1 cellular context compared by ENCODE assay signal in the genomic region with DNA sequence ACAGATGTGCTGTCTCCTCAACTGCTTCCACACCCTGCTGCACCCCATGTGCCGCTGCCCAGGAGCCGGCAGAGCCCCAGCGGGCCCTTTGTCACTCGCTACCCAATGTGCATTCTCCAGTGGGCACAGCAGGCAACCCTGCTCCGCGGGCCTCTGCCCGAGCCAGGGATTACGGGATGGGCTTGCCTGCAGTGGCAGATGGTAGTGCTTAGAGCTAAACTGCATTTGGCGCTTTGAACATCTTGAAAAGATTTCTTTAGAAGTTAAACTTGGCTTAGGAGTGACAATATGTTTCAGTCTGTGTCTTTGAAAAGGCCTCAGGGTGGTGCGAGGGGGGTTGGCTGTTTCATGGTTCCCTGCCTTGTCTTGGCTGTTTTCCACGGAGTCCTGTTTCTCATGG.
TF ChIP-seq lines count a peak whose summit lies in the region.

No MANE protein-coding gene starts in this region.

TF ChIP-seq in HEK293, 187 proteins besides CTCF, POLR2A, EP300 and RAD21 (continued from another document):
- TF ChIP-seq, protein P1, sequence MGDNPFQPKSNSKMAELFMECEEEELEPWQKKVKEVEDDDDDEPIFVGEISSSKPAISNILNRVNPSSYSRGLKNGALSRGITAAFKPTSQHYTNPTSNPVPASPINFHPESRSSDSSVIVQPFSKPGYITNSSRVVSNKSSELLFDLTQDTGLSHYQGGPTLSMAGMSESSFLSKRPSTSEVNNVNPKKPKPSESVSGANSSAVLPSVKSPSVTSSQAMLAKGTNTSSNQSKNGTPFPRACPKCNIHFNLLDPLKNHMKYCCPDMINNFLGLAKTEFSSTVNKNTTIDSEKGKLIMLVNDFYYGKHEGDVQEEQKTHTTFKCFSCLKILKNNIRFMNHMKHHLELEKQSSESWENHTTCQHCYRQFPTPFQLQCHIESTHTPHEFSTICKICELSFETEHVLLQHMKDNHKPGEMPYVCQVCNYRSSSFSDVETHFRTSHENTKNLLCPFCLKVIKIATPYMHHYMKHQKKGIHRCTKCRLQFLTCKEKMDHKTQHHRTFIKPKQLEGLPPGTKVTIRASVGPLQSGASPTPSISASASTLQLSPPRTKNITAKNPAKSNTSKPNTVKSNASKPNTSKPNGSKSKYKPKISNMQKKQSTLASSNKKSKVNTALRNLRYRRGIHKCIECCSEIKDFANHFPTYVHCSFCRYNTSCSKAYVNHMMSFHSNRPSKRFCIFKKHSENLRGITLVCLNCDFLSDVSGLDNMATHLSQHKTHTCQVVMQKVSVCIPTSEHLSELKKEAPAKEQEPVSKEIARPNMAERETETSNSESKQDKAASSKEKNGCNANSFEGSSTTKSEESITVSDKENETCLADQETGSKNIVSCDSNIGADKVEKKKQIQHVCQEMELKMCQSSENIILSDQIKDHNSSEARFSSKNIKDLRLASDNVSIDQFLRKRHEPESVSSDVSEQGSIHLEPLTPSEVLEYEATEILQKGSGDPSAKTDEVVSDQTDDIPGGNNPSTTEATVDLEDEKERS (tag by site-specific recombination; IDR thresholded peaks at IDR 0.05) = no peak
- TF ChIP-seq, protein P2, sequence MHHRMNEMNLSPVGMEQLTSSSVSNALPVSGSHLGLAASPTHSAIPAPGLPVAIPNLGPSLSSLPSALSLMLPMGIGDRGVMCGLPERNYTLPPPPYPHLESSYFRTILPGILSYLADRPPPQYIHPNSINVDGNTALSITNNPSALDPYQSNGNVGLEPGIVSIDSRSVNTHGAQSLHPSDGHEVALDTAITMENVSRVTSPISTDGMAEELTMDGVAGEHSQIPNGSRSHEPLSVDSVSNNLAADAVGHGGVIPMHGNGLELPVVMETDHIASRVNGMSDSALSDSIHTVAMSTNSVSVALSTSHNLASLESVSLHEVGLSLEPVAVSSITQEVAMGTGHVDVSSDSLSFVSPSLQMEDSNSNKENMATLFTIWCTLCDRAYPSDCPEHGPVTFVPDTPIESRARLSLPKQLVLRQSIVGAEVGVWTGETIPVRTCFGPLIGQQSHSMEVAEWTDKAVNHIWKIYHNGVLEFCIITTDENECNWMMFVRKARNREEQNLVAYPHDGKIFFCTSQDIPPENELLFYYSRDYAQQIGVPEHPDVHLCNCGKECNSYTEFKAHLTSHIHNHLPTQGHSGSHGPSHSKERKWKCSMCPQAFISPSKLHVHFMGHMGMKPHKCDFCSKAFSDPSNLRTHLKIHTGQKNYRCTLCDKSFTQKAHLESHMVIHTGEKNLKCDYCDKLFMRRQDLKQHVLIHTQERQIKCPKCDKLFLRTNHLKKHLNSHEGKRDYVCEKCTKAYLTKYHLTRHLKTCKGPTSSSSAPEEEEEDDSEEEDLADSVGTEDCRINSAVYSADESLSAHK (tag by site-specific recombination; IDR thresholded peaks at IDR 0.05) = peak; percentile 82
- no peak for TF ChIP-seq OSR2 (tag by site-specific recombination; IDR thresholded peaks at IDR 0.05)
- TF ChIP-seq KLF8 (tag by site-specific recombination; IDR thresholded peaks at IDR 0.05) = no peak
- TF ChIP-seq, protein P3, sequence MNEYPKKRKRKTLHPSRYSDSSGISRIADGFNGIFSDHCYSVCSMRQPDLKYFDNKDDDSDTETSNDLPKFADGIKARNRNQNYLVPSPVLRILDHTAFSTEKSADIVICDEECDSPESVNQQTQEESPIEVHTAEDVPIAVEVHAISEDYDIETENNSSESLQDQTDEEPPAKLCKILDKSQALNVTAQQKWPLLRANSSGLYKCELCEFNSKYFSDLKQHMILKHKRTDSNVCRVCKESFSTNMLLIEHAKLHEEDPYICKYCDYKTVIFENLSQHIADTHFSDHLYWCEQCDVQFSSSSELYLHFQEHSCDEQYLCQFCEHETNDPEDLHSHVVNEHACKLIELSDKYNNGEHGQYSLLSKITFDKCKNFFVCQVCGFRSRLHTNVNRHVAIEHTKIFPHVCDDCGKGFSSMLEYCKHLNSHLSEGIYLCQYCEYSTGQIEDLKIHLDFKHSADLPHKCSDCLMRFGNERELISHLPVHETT (tag by site-specific recombination; IDR thresholded peaks at IDR 0.05) = no peak
